ENCODE assay signal across 8 cellular contexts in genomic region chr6:137868721-137869631, GRCh38. TPM values are rescaled to one million over a fixed set of nuclear protein-coding genes. Genes with fewer than 3 reads are reported as not detected.
DNase-seq lines count a peak whose midpoint lies in the region; ATAC-seq and TF ChIP-seq lines count a peak whose summit lies in the region.

No MANE protein-coding gene starts in this region.

- no peak overlapping the region for H4K91ac ChIP-seq in H9 (ENCODE audit: insufficient read length, low read depth, low read length)

- H3K23ac ChIP-seq in H9 (ENCODE audit: insufficient read length, low read depth, low read length): no peak overlapping the region

- peaks cover 0 to 2% (median 0%) of the 10 kb centered on the region in 5 donors for H3K9me3 Mint-ChIP-seq in CD8-positive, alpha-beta memory T cell
- H3K9me3 Mint-ChIP-seq in H9: no peaks in the 10 kb centered on the region; a peak in 1 of 5 replicates

- H3K23me2 ChIP-seq in H9 (ENCODE audit: insufficient read length, low read depth, low read length, poor library complexity, severe bottlenecking): peaks cover 15% of the 10 kb centered on the region

- H3K4ac ChIP-seq in H9 (ENCODE audit: low read depth, low read length): no peak overlapping the region

- H3K4me3 ChIP-seq in CD8-positive, alpha-beta memory T cell (ENCODE audit: low read length): peak overlapping the region; percentile 98
- H3K4me3 ChIP-seq in duodenal mucosa (ENCODE audit: low read depth in 1 of 2, low read length in 2 of 2) (peak overlapping the region; percentile 96 to 99), neutrophil (ENCODE audit: low read depth in 1 of 2, low read length in 1 of 2) (peak overlapping the region; percentile 87 to 99)

- peak overlapping the region; percentile 93 to 99 (median 94) for H3K4me3 Mint-ChIP-seq in CD8-positive, alpha-beta memory T cell
- 0 out of 5 replicates have a peak overlapping the region, but pooled peaks of 1 of the 2 experiments have one; percentile 12 for H3K4me3 Mint-ChIP-seq in H9

- H3K27ac ChIP-seq in CD8-positive, alpha-beta memory T cell (ENCODE audit: low read depth, low read length): peak overlapping the region; percentile 97
- H3K27ac ChIP-seq in duodenal mucosa (ENCODE audit: low read depth, low read length): no peak overlapping the region
- peak overlapping the region; percentile 97 for H3K27ac ChIP-seq in neutrophil
- no peak overlapping the region for H3K27ac ChIP-seq in H9 (ENCODE audit: insufficient read length, low read depth, low read length)

- H2AK5ac ChIP-seq in H9 (ENCODE audit: insufficient read length, low read length): no peak overlapping the region

- H3K36me3 ChIP-seq in CD8-positive, alpha-beta memory T cell (ENCODE audit: insufficient read depth, low read length): peaks cover 16% of the 10 kb centered on the region
- H3K36me3 ChIP-seq in duodenal mucosa (ENCODE audit: control insufficient read depth in 1 of 2, insufficient read depth in 2 of 2, low read length in 2 of 2): peaks cover 0 to under 1% of the 10 kb centered on the region in 2 donors
- H3K36me3 ChIP-seq in neutrophil: peaks cover 12% of the 10 kb centered on the region

- no peak overlapping the region for H4K8ac ChIP-seq in H9 (replicated peaks; ENCODE audit: insufficient read length, low read depth, low read length)

- H3K27me3 ChIP-seq in CD8-positive, alpha-beta memory T cell (ENCODE audit: insufficient read depth, low read length, poor library complexity, severe bottlenecking): no peaks in the 10 kb centered on the region
- H3K27me3 ChIP-seq in duodenal mucosa (ENCODE audit: control insufficient read depth in 1 of 2, insufficient read depth in 2 of 2, low read length in 2 of 2): no peaks in the 10 kb centered on the region
- no peaks in the 10 kb centered on the region for H3K27me3 ChIP-seq in neutrophil
- H3K27me3 ChIP-seq in H9 (ENCODE audit: insufficient read depth, low read length): no peaks in the 10 kb centered on the region; the same call in 1 of the 2 replicates

- no peak overlapping the region for H4K5ac ChIP-seq in H9 (ENCODE audit: insufficient read length, low read depth, low read length)

- H2BK15ac ChIP-seq in H9 (ENCODE audit: low read depth, low read length): no peak overlapping the region

- peaks cover 51 to 79% (median 69%) of the 10 kb centered on the region in 3 donors for H3K4me1 Mint-ChIP-seq in CD8-positive, alpha-beta memory T cell
- peaks cover 35 to 39% of the 10 kb centered on the region in 2 experiments for H3K4me1 Mint-ChIP-seq in H9

- peak overlapping the region; percentile 87 to 99 for H3K9ac ChIP-seq in duodenal mucosa (ENCODE audit: low read depth in 1 of 2, low read length in 2 of 2)
- H3K9ac ChIP-seq in H9 (ENCODE audit: extremely low read depth, insufficient read length, low read length): no peak overlapping the region

- peaks cover 0 to 7% of the 10 kb centered on the region in 2 donors for H3K27me3 Mint-ChIP-seq in CD8-positive, alpha-beta memory T cell
- H3K27me3 Mint-ChIP-seq in H9 (ENCODE audit: low read depth): peaks cover 26% of the 10 kb centered on the region

- TF ChIP-seq CTCF in neutrophil (IDR thresholded peaks at IDR 0.05) (no peak), H9 (conservative IDR thresholded peaks at IDR 0.05) (no peak)

- DNase-seq in CD8-positive, alpha-beta memory T cell: peak in 2 of 5 donors; percentile 28 to 46
- DNase-seq in M059J (ENCODE audit: low read depth) (peak; percentile 33), NCI-H510A treated with DMSO at 0.1 percent for 48 hours (lab: John Stamatoyannopoulos, UW) (no peak), H9 (no peak), retina (no peak)

- H3K4me1 ChIP-seq in CD8-positive, alpha-beta memory T cell (ENCODE audit: insufficient read depth, low read length): peaks cover 64% of the 10 kb centered on the region
- H3K4me1 ChIP-seq in duodenal mucosa (ENCODE audit: control insufficient read depth in 1 of 2, insufficient read depth in 2 of 2, low read length in 2 of 2): peaks cover 43 to 49% of the 10 kb centered on the region in 2 donors
- peaks cover 70 to 72% of the 10 kb centered on the region in 2 experiments for H3K4me1 ChIP-seq in neutrophil (ENCODE audit: control insufficient read depth in 1 of 2, insufficient read depth in 1 of 2, low read depth in 1 of 2, low read length in 1 of 2)
- peaks cover 3% of the 10 kb centered on the region; the same call in 1 of the 2 replicates for H3K4me1 ChIP-seq in H9 (ENCODE audit: insufficient read depth, low read length)

- POLR2A ChIA-PET in CD8-positive, alpha-beta memory T cell (lab: Charles Lee): interaction anchor here (1.1 to 4.7 kb wide), 9 partner anchors 8 to 161 kb away, joined by 3 to 25 read pairs (median 10); no protein-coding TSS in a partner anchor

- no peak overlapping the region for H3T11ph ChIP-seq in H9 (ENCODE audit: low read length)

- H3K56ac ChIP-seq in H9 (ENCODE audit: insufficient read length, low read depth, low read length): no peak overlapping the region

- no peak overlapping the region for H2AFZ ChIP-seq in H9 (ENCODE audit: low read length)

- H2BK120ac ChIP-seq in H9 (ENCODE audit: low read depth, low read length, poor library complexity, severe bottlenecking): no peak overlapping the region

- H3K18ac ChIP-seq in H9 (ENCODE audit: insufficient read length, low read depth, low read length): no peak overlapping the region

- ATAC-seq in GM18907 (IDR thresholded peaks at IDR 0.05; ENCODE audit: unreplicated experiment): no peak

- H3K79me2 ChIP-seq in H9 (ENCODE audit: insufficient read depth, low read length): no peaks in the 10 kb centered on the region

- H3K36me3 Mint-ChIP-seq in CD8-positive, alpha-beta memory T cell: peaks cover 29 to 74% (median 36%) of the 10 kb centered on the region in 3 donors
- peaks cover 0 to 3% (median 2%) of the 10 kb centered on the region in 3 experiments; a peak in 1 of 7 replicates for H3K36me3 Mint-ChIP-seq in H9 (ENCODE audit: insufficient read depth in 1 of 3, low read depth in 3 of 3)

- no CpG with 5 or more reads among the region's 10 CpGs for whole genome bisulfite sequencing in H9 (ENCODE audit: extremely low coverage, insufficient read length, low lambda C conversion rate)

- H3K14ac ChIP-seq in H9 (ENCODE audit: insufficient read depth, low read length): no peak overlapping the region

- CTCF ChIA-PET in CD8-positive, alpha-beta memory T cell (lab: Charles Lee): interaction anchor here (1.0 to 7.3 kb wide), 13 partner anchors 10 to 240 kb away, joined by 3 to 85 read pairs (median 11); no protein-coding TSS in a partner anchor

- no peaks in the 10 kb centered on the region for H4K20me1 ChIP-seq in H9 (ENCODE audit: control insufficient read depth, insufficient read depth, insufficient read length)

- H3K4me2 ChIP-seq in H9 (ENCODE audit: insufficient read depth, insufficient read length, low read length): no peak overlapping the region

- no peaks in the 10 kb centered on the region for H3K79me1 ChIP-seq in H9 (ENCODE audit: insufficient read depth, low read depth, low read length, poor library complexity, severe bottlenecking)

- H2BK20ac ChIP-seq in H9 (ENCODE audit: low read depth, low read length, poor library complexity, severe bottlenecking): no peak overlapping the region

- H2BK5ac ChIP-seq in H9 (ENCODE audit: insufficient read length, low read length): no peak overlapping the region

- no peaks in the 10 kb centered on the region for H3K9me3 ChIP-seq in CD8-positive, alpha-beta memory T cell (ENCODE audit: low read length)
- H3K9me3 ChIP-seq in duodenal mucosa (ENCODE audit: control insufficient read depth in 1 of 2, low read length in 2 of 2) (no peaks in the 10 kb centered on the region), neutrophil (no peaks in the 10 kb centered on the region), H9 (ENCODE audit: control insufficient read depth, low read depth, low read length) (no peaks in the 10 kb centered on the region)

- no peak overlapping the region for H2BK12ac ChIP-seq in H9 (ENCODE audit: insufficient read length, low read depth, low read length)

- peak overlapping the region; percentile 86 to 99 (median 98) for H3K27ac Mint-ChIP-seq in CD8-positive, alpha-beta memory T cell
- H3K27ac Mint-ChIP-seq in H9: no peak overlapping the region

RNA-seq across cellular contexts. Expression of gene TNFAIP3, which starts 1.9 kb away (rescaled TPM):
- total RNA-seq in CD8-positive, alpha-beta memory T cell: 100 to 1,000 TPM; 267 to 298 TPM
- 127 TPM for polyA plus RNA-seq in CD8-positive, alpha-beta memory T cell
- total RNA-seq in M059J (2014; rRNA removed; shearing (Covaris generic)): 5.5 and 7.7 TPM in 2 replicates
- 3.7 and 5.6 TPM in 2 replicates for total RNA-seq in H9 (2021)

Comparison
In these comparisons a context has a peak if more than half of its experiments do, and no peak if none do; other contexts are left out.
1. H3K27ac ChIP-seq: peak in CD8-positive, alpha-beta memory T cell (single experiment) and neutrophil (single experiment); none in duodenal mucosa (single experiment) and H9 (single experiment).
2. H3K27ac Mint-ChIP-seq: peak in CD8-positive, alpha-beta memory T cell (8 of 8); none in H9 (0 of 3).
3. RNA of gene TNFAIP3, which starts 1.9 kb away (total RNA-seq): 267 to 298 TPM in CD8-positive, alpha-beta memory T cell; 5.5 to 7.7 TPM in M059J and 3.7 to 5.6 TPM in H9; every median in the first group is over 10 times any median in the second.
4. Peak in every context shown above with its lines, with median percentiles within 50 percentile points of each other: H3K4me3 ChIP-seq.